10 cellular contexts compared by ENCODE assay signal in the genomic region with DNA sequence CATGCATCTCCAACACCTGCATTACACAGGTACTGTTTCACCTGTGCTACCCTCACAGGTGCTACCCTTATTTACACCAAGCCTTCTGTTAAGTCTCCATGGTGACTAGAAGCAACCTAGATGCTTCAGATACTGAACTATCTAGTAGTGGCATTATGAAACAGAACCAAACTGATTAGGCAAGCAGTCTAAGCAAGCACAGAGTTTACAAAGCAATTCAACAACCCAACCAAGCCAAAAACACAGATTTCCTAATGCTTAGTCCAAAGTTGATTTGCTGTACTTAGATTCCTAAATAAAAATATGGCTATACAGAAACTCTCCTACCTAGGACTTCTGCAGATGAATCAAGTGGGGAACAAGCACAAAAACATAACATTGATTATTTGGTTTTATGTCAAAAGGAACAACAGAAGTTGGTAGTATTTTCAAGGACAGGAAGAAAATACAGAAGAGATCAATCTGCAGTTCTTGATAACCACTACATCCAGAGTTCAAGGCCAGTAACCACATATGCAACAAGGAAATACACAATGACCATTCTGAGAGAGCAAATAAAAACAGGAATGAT. TPM values are rescaled to one million over a fixed set of nuclear protein-coding genes. Genes with fewer than 3 reads are reported as not detected.
A peak's percentile ranks its signal among the peaks of the same experiment; 100 is the strongest.
DNase-seq lines count a peak whose midpoint lies in the region; ATAC-seq and TF ChIP-seq lines count a peak whose summit lies in the region.
"Had no signal": no experiment of that assay in that cellular context is flagged by ENCODE, and none has a peak within 500 bp of the region (broad histone marks: within the 10 kb centered on the region; RNA-seq: fewer than 3 reads in every experiment).

No MANE protein-coding gene starts in this region.

- CTCF ChIA-PET in CD8-positive, alpha-beta T cell (lab: Charles Lee) = interaction anchor here (1.4 to 2.2 kb wide), 3 partner anchors 10 to 41 kb away, joined by 4 to 5 read pairs (median 4); no protein-coding TSS in a partner anchor

- ATAC-seq in CD8-positive, alpha-beta T cell = no peak
- ATAC-seq in natural killer cell treated with Interleukin-12 subunit alpha and Interleukin-12 subunit beta and Interleukin-15 and Interleukin-18, amount 100 ng/mL, for 72 hours = no peak
- ATAC-seq in GM18520 (IDR thresholded peaks at IDR 0.05; ENCODE audit: unreplicated experiment) (no peak), HG02938 (IDR thresholded peaks at IDR 0.05; ENCODE audit: unreplicated experiment) (no peak)

- no peaks in the 10 kb centered on the region for H4K20me1 ChIP-seq in KMS-11 (ENCODE audit: insufficient read depth)

- DNase-seq in CD8-positive, alpha-beta T cell = no peak
- DNase-seq in ascending aorta (ENCODE audit: low spot score in 2 of 2) (no peak), amniotic stem cell (lab: John Stamatoyannopoulos, UW) (no peak), tibial artery (no peak)
- no peak for DNase-seq in natural killer cell treated with Interleukin-12 subunit alpha and Interleukin-12 subunit beta and Interleukin-15 and Interleukin-18, amount 100 ng/mL, for 72 hours (ENCODE audit: low spot score)
- DNase-seq: effector CD8-positive, alpha-beta T cell; NCI-H82 had no signal

- peak overlapping the region; percentile 19 for H3K27ac Mint-ChIP-seq in CD8-positive, alpha-beta T cell
- H3K27ac Mint-ChIP-seq in natural killer cell treated with Interleukin-12 subunit alpha and Interleukin-12 subunit beta and Interleukin-15 and Interleukin-18, amount 100 ng/mL, for 72 hours = no peak overlapping the region

- no peak overlapping the region for H2AFZ ChIP-seq in KMS-11 (ENCODE audit: low read depth)

- no peaks in the 10 kb centered on the region for H3K27me3 Mint-ChIP-seq in CD8-positive, alpha-beta T cell (ENCODE audit: low read depth)
- H3K27me3 Mint-ChIP-seq in natural killer cell treated with Interleukin-12 subunit alpha and Interleukin-12 subunit beta and Interleukin-15 and Interleukin-18, amount 100 ng/mL, for 72 hours = no peaks in the 10 kb centered on the region

- TF ChIP-seq CTCF in CD8-positive, alpha-beta T cell (IDR thresholded peaks at IDR 0.05) = no peak
- TF ChIP-seq CTCF in KMS-11 (conservative IDR thresholded peaks at IDR 0.05; ENCODE audit: low read depth, low read length) (no peak), ascending aorta (IDR thresholded peaks at IDR 0.05) (no peak), tibial artery (IDR thresholded peaks at IDR 0.05) (no peak)

- no peaks in the 10 kb centered on the region for H3K9me3 Mint-ChIP-seq in CD8-positive, alpha-beta T cell
- H3K9me3 Mint-ChIP-seq in natural killer cell treated with Interleukin-12 subunit alpha and Interleukin-12 subunit beta and Interleukin-15 and Interleukin-18, amount 100 ng/mL, for 72 hours = no peaks in the 10 kb centered on the region

- no peak overlapping the region for H3K4me3 ChIP-seq in CD8-positive, alpha-beta T cell (ENCODE audit: low read depth, low read length)
- H3K4me3 ChIP-seq in KMS-11 (IDR thresholded peaks at IDR 0.05; ENCODE audit: insufficient read depth, low read depth, low read length) (no peak overlapping the region), ascending aorta (peak overlapping the region; percentile 28 to 93), tibial artery (no peak overlapping the region)

- H3K36me3 Mint-ChIP-seq in CD8-positive, alpha-beta T cell = peaks cover 20% of the 10 kb centered on the region
- no peaks in the 10 kb centered on the region for H3K36me3 Mint-ChIP-seq in natural killer cell treated with Interleukin-12 subunit alpha and Interleukin-12 subunit beta and Interleukin-15 and Interleukin-18, amount 100 ng/mL, for 72 hours

- H3K79me2 ChIP-seq in KMS-11 (ENCODE audit: insufficient read depth, low read depth) = peaks cover 23% of the 10 kb centered on the region

- H3K9me3 ChIP-seq in CD8-positive, alpha-beta T cell (ENCODE audit: low read length) = no peaks in the 10 kb centered on the region
- no peaks in the 10 kb centered on the region for H3K9me3 ChIP-seq in ascending aorta
- no peaks in the 10 kb centered on the region for H3K9me3 ChIP-seq in tibial artery

- H3K4me2 ChIP-seq in KMS-11 = peak overlapping the region; percentile 9; the same call in 1 of the 2 replicates

- H3K4me1 Mint-ChIP-seq in CD8-positive, alpha-beta T cell (ENCODE audit: low read depth) = peaks cover 62% of the 10 kb centered on the region
- H3K4me1 Mint-ChIP-seq in natural killer cell treated with Interleukin-12 subunit alpha and Interleukin-12 subunit beta and Interleukin-15 and Interleukin-18, amount 100 ng/mL, for 72 hours (ENCODE audit: low read depth in 2 of 2) = peaks cover 27 to 28% of the 10 kb centered on the region in 2 donors

- intact Hi-C loops in CD8-positive, alpha-beta T cell (cut with DNase I, micrococcal nuclease) = loop anchor here (10.0 kb wide), 3 partner anchors 448 to 1352 kb away; partner anchors contain the start of genes CD38 (in 1 of the 2) and LAP3 (in 1 of the 2)
- intact Hi-C loops in ascending aorta (cut with DNase I) = loop anchor here (10.0 kb wide), 1 partner anchor 568 kb away; the partner anchor contains the start of gene FBXL5
- intact Hi-C loops in tibial artery (cut with DNase I; ENCODE audit: low total_unique reads) = no loop called here

- peaks cover 48% of the 10 kb centered on the region for H3K4me1 ChIP-seq in CD8-positive, alpha-beta T cell (ENCODE audit: insufficient read depth, low read length)
- peaks cover 21% of the 10 kb centered on the region for H3K4me1 ChIP-seq in KMS-11 (ENCODE audit: low read depth, poor library complexity, severe bottlenecking)
- peaks cover 4 to 32% of the 10 kb centered on the region in 2 donors for H3K4me1 ChIP-seq in ascending aorta
- H3K4me1 ChIP-seq in tibial artery = peaks cover 0 to 65% (median 29%) of the 10 kb centered on the region in 4 donors

- no peak overlapping the region for H3K27ac ChIP-seq in CD8-positive, alpha-beta T cell (ENCODE audit: low read depth, low read length)
- no peak overlapping the region for H3K27ac ChIP-seq in KMS-11
- no peak overlapping the region for H3K27ac ChIP-seq in ascending aorta
- H3K27ac ChIP-seq in tibial artery = peak overlapping the region in 1 of 2 donors; percentile 96

- H3K36me3 ChIP-seq in CD8-positive, alpha-beta T cell (ENCODE audit: insufficient read depth, low read length) = no peaks in the 10 kb centered on the region
- H3K36me3 ChIP-seq in KMS-11 (ENCODE audit: insufficient read depth) = no peaks in the 10 kb centered on the region
- no peaks in the 10 kb centered on the region for H3K36me3 ChIP-seq in ascending aorta
- H3K36me3 ChIP-seq in tibial artery = peaks cover 9 to 13% (median 11%) of the 10 kb centered on the region in 3 donors

- POLR2A ChIA-PET in CD8-positive, alpha-beta T cell (lab: Charles Lee) = interaction anchor here (0.6 kb wide), 1 partner anchor 33 kb away, joined by 5 read pairs; no protein-coding TSS in a partner anchor

- H3K27me3 ChIP-seq in CD8-positive, alpha-beta T cell (ENCODE audit: insufficient read depth, low read length) = no peaks in the 10 kb centered on the region
- H3K27me3 ChIP-seq in KMS-11 (ENCODE audit: insufficient read depth, low read depth) (no peaks in the 10 kb centered on the region), ascending aorta (no peaks in the 10 kb centered on the region), tibial artery (no peaks in the 10 kb centered on the region)

- peak overlapping the region; percentile 36 for H3K4me3 Mint-ChIP-seq in CD8-positive, alpha-beta T cell
- peak overlapping the region; percentile 82 for H3K4me3 Mint-ChIP-seq in natural killer cell treated with Interleukin-12 subunit alpha and Interleukin-12 subunit beta and Interleukin-15 and Interleukin-18, amount 100 ng/mL, for 72 hours

- H3K9ac ChIP-seq in KMS-11 = no peak overlapping the region

RNA-seq across cellular contexts. Expression of gene TAPT1, which starts 3.2 kb away (rescaled TPM):
- 10 to 100 TPM; 79.8 to 95.0 TPM for total RNA-seq in CD8-positive, alpha-beta T cell
- total RNA-seq in ascending aorta = 10.7 TPM
- total RNA-seq in natural killer cell treated with Interleukin-12 subunit alpha and Interleukin-12 subunit beta and Interleukin-15 and Interleukin-18, amount 100 ng/mL, for 72 hours = 10 to 100 TPM; 36.8 to 37.9 TPM

Comparison
In these comparisons a context has a peak if more than half of its experiments do, and no peak if none do; other contexts are left out.
1. H3K4me3 ChIP-seq: peak in ascending aorta (2 of 2); none in CD8-positive, alpha-beta T cell (single experiment), KMS-11 (single experiment) and tibial artery (0 of 2).